Comparison of ENCODE assay signal across 1 cellular context in the genomic region with DNA sequence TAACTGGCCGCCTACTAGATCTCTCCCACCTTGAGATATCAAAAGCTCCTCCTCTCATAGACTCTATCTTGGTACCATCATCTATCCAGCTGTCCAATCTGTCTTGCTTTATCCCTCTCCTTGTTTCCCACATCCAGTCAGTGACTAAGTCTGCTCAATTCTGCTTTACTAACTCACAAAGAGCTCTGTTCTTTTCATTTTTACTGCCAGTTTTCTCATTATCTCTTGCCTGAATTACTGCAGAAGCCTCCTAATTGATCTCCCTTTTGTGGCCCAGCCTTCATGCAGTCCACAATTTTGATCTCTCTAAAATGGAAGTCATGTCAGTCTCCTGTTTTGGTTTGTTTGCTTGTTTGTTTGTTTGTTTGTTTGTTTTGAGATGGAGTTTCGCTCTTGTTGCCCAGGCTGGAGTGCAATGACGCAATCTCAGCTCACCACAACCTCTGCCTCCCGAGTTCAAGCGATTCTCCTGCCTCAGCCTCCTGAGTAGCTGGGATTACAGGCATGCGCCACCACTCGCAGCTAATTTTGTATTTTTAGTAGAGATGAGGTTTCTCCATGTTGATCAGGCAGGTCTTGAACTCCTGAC.
TF ChIP-seq lines count a peak whose summit lies in the region.
"Not testable (repeated sequence)": the region's sequence is repeated elsewhere in the genome, so short reads cannot be mapped to it uniquely, and the experiment has no call there.

No MANE protein-coding gene starts in this region.

TF ChIP-seq in K562, 482 proteins besides CTCF, POLR2A, EP300 and RAD21:
- not testable (repeated sequence) for TF ChIP-seq CEBPG (CRISPR knock-in tag; IDR thresholded peaks at IDR 0.05)
- peak in 1 of 2 experiments; percentile 21; a peak in 1 of 4 replicates for TF ChIP-seq CEBPG (tag; conservative IDR thresholded peaks at IDR 0.05 in 1 of 2, IDR thresholded peaks at IDR 0.05 in 1 of 2)
- TF ChIP-seq CEBPB (tag; IDR thresholded peaks at IDR 0.05), result peak; percentile 37; the same call in 1 of the 2 replicates
- TF ChIP-seq, protein P1, sequence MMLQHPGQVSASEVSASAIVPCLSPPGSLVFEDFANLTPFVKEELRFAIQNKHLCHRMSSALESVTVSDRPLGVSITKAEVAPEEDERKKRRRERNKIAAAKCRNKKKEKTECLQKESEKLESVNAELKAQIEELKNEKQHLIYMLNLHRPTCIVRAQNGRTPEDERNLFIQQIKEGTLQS (IDR thresholded peaks at IDR 0.05), result 0 out of 2 replicates have a peak, but pooled peaks have one; percentile 13
- TF ChIP-seq, protein P1 (CRISPR knock-in tag; conservative IDR thresholded peaks at IDR 0.05), result not testable (repeated sequence)
